Comparison of ENCODE assay signal across 17 cellular contexts in genomic region chr1:93137604-93138292, GRCh38. TPM values are rescaled to one million over a fixed set of nuclear protein-coding genes. Genes with fewer than 3 reads are reported as not detected.
DNase-seq lines count a peak whose midpoint lies in the region; ATAC-seq, FAIRE-seq and TF ChIP-seq lines count a peak whose summit lies in the region.
"Had no signal": no experiment of that assay in that cellular context is flagged by ENCODE, and none has a peak within 500 bp of the region (broad histone marks: within the 10 kb centered on the region; RNA-seq: fewer than 3 reads in every experiment).

No MANE protein-coding gene starts in this region.

- peaks cover 4% of the 10 kb centered on the region for H3K4me1 Mint-ChIP-seq in activated T-cell treated with anti-CD3 and anti-CD28 coated beads, Interleukin-2, amount 50 U/mL, for 72 hours (ENCODE audit: low read depth)
- no peaks in the 10 kb centered on the region for H3K4me1 Mint-ChIP-seq in activated T-cell treated with anti-CD3 and anti-CD28 coated beads, Interleukin-2, amount 50 U/mL, for 4 hours (ENCODE audit: low read depth)

- H3K27me3 Mint-ChIP-seq in activated T-cell treated with anti-CD3 and anti-CD28 coated beads, Interleukin-2, amount 50 U/mL, for 72 hours (ENCODE audit: low read depth): no peaks in the 10 kb centered on the region
- no peaks in the 10 kb centered on the region for H3K27me3 Mint-ChIP-seq in activated T-cell treated with anti-CD3 and anti-CD28 coated beads, Interleukin-2, amount 50 U/mL, for 4 hours (ENCODE audit: low read depth)

- peaks cover 4 to 14% of the 10 kb centered on the region in 2 donors for H3K36me3 Mint-ChIP-seq in activated T-cell treated with anti-CD3 and anti-CD28 coated beads, Interleukin-2, amount 50 U/mL, for 72 hours (ENCODE audit: insufficient read depth in 2 of 2)
- H3K36me3 Mint-ChIP-seq in activated T-cell treated with anti-CD3 and anti-CD28 coated beads, Interleukin-2, amount 50 U/mL, for 4 hours (ENCODE audit: insufficient read depth): peaks cover 20% of the 10 kb centered on the region

- no peaks in the 10 kb centered on the region for H3K4me1 ChIP-seq in adipocyte (ENCODE audit: control insufficient read depth, insufficient read depth, low read length)
- no peaks in the 10 kb centered on the region for H3K4me1 ChIP-seq in kidney (ENCODE audit: control insufficient read depth in 1 of 2, insufficient read depth in 1 of 2, low read depth in 1 of 2, low read length in 2 of 2)
- no peaks in the 10 kb centered on the region for H3K4me1 ChIP-seq in suprapubic skin
- no peaks in the 10 kb centered on the region for H3K4me1 ChIP-seq in breast epithelium
- no peaks in the 10 kb centered on the region for H3K4me1 ChIP-seq in Karpas-422 (ENCODE audit: low read length)
- H3K4me1 ChIP-seq: SJSA1 had no signal

- H3K9me2 ChIP-seq in Karpas-422 (replicated peaks; ENCODE audit: insufficient read depth, low read length): no peaks in the 10 kb centered on the region

- peak in 1 of 2 donors; percentile 36 for ATAC-seq in activated T-cell treated with anti-CD3 and anti-CD28 coated beads, Interleukin-2, amount 50 U/mL, for 72 hours (replicated peaks in 1 of 2)
- ATAC-seq in activated T-cell treated with anti-CD3 and anti-CD28 coated beads, Interleukin-2, amount 50 U/mL, for 4 hours: no peak
- ATAC-seq in HG02973 (IDR thresholded peaks at IDR 0.05; ENCODE audit: unreplicated experiment): no peak
- ATAC-seq: K562 had no signal

- no peak overlapping the region for H2AFZ ChIP-seq in Karpas-422 (ENCODE audit: low read length)

- no peak for DNase-seq in activated T-cell treated with anti-CD3 and anti-CD28 coated beads, Interleukin-2, amount 50 U/mL, for 72 hours
- no peak for DNase-seq in activated T-cell treated with anti-CD3 and anti-CD28 coated beads, Interleukin-2, amount 50 U/mL, for 4 hours
- DNase-seq in adipocyte (ENCODE audit: low read depth) (peak; percentile 3), kidney (no peak), suprapubic skin (ENCODE audit: low spot score in 2 of 2) (no peak), breast epithelium (ENCODE audit: low spot score in 2 of 2) (no peak), Karpas-422 (no peak)
- DNase-seq: DMS 273 treated with DMSO at 0.1 percent for 48 hours, HCEC 1CT, NCI-H1436, NCI-H2029, NCI-H2171, NCI-H774 had no signal

- no peak overlapping the region for H3K4me3 Mint-ChIP-seq in activated T-cell treated with anti-CD3 and anti-CD28 coated beads, Interleukin-2, amount 50 U/mL, for 72 hours
- H3K4me3 Mint-ChIP-seq in activated T-cell treated with anti-CD3 and anti-CD28 coated beads, Interleukin-2, amount 50 U/mL, for 4 hours: no peak overlapping the region

- no peaks in the 10 kb centered on the region for H3K9me3 Mint-ChIP-seq in activated T-cell treated with anti-CD3 and anti-CD28 coated beads, Interleukin-2, amount 50 U/mL, for 72 hours
- H3K9me3 Mint-ChIP-seq in activated T-cell treated with anti-CD3 and anti-CD28 coated beads, Interleukin-2, amount 50 U/mL, for 4 hours: no peaks in the 10 kb centered on the region

- peaks cover 19% of the 10 kb centered on the region for H3K79me2 ChIP-seq in Karpas-422 (ENCODE audit: low read length)

- intact Hi-C loops in kidney (cut with DNase I) (no loop called here), breast epithelium (cut with DNase I; ENCODE audit: low total_unique reads) (no loop called here)

- H3K27ac ChIP-seq in kidney (ENCODE audit: low read depth in 2 of 2, low read length in 2 of 2) (no peak overlapping the region), suprapubic skin (no peak overlapping the region), breast epithelium (no peak overlapping the region), Karpas-422 (ENCODE audit: low read length) (no peak overlapping the region)
- H3K27ac ChIP-seq: C4-2B, SJSA1 had no signal

- peaks cover 28% of the 10 kb centered on the region for H3K36me3 ChIP-seq in adipocyte (ENCODE audit: control insufficient read depth, insufficient read depth, low read length, severe bottlenecking)
- peaks cover 4 to 23% of the 10 kb centered on the region in 2 donors for H3K36me3 ChIP-seq in kidney (ENCODE audit: control insufficient read depth in 1 of 2, insufficient read depth in 2 of 2, low read length in 2 of 2)
- peaks cover 55% of the 10 kb centered on the region for H3K36me3 ChIP-seq in suprapubic skin
- peaks cover 3% of the 10 kb centered on the region for H3K36me3 ChIP-seq in breast epithelium
- peaks cover 27% of the 10 kb centered on the region for H3K36me3 ChIP-seq in Karpas-422 (ENCODE audit: insufficient read depth, low read length)

- peak; percentile 44 for FAIRE-seq in kidney (lab: Jason Lieb, UNC)
- FAIRE-seq: K562 had no signal

- 58% methylated on average over 3 of the region's 3 CpGs for WGBS in suprapubic skin

- H3K9ac ChIP-seq in adipocyte (ENCODE audit: low read length): no peak overlapping the region
- H3K9ac ChIP-seq in kidney (ENCODE audit: low read length in 2 of 2): no peak overlapping the region
- H3K9ac ChIP-seq in Karpas-422 (ENCODE audit: low read length): no peak overlapping the region

- no peak overlapping the region for H3K4me3 ChIP-seq in adipocyte (ENCODE audit: low read length)
- H3K4me3 ChIP-seq in kidney (ENCODE audit: low read length in 2 of 2): no peak overlapping the region
- no peak overlapping the region for H3K4me3 ChIP-seq in suprapubic skin
- H3K4me3 ChIP-seq in breast epithelium: no peak overlapping the region
- no peak overlapping the region for H3K4me3 ChIP-seq in Karpas-422 (ENCODE audit: low read length)
- H3K4me3 ChIP-seq: K562, SJSA1 had no signal

- H3K27me3 ChIP-seq in adipocyte (replicated peaks; ENCODE audit: control insufficient read depth, insufficient read depth, low read length) (no peaks in the 10 kb centered on the region), suprapubic skin (no peaks in the 10 kb centered on the region), breast epithelium (no peaks in the 10 kb centered on the region), Karpas-422 (ENCODE audit: low read length) (no peaks in the 10 kb centered on the region)
- H3K27me3 ChIP-seq: SJSA1 had no signal

- H3K9me3 ChIP-seq in adipocyte (ENCODE audit: control insufficient read depth, low read length) (no peaks in the 10 kb centered on the region), kidney (ENCODE audit: control insufficient read depth in 1 of 2, low read length in 2 of 2) (no peaks in the 10 kb centered on the region), suprapubic skin (no peaks in the 10 kb centered on the region), breast epithelium (no peaks in the 10 kb centered on the region), Karpas-422 (ENCODE audit: low read length) (no peaks in the 10 kb centered on the region)
- H3K9me3 ChIP-seq: SJSA1 had no signal

- H4K20me1 ChIP-seq in Karpas-422 (ENCODE audit: insufficient read depth, low read depth, low read length): no peaks in the 10 kb centered on the region

- TF ChIP-seq CTCF in kidney (IDR thresholded peaks at IDR 0.05; ENCODE audit: borderline replicate concordance, extremely low read depth, insufficient read depth): no peak
- TF ChIP-seq CTCF in suprapubic skin (IDR thresholded peaks at IDR 0.05): no peak
- TF ChIP-seq CTCF in breast epithelium (IDR thresholded peaks at IDR 0.05): no peak

- no peak overlapping the region for H3K4me2 ChIP-seq in Karpas-422 (ENCODE audit: low read depth, low read length, poor library complexity, severe bottlenecking)

- TF ChIP-seq POLR2A in suprapubic skin (IDR thresholded peaks at IDR 0.05) (no peak), breast epithelium (IDR thresholded peaks at IDR 0.05) (no peak)

- H3K27ac Mint-ChIP-seq in activated T-cell treated with anti-CD3 and anti-CD28 coated beads, Interleukin-2, amount 50 U/mL, for 72 hours: peak overlapping the region; percentile 75

- no peak for TF ChIP-seq EP300 in suprapubic skin (IDR thresholded peaks at IDR 0.05)

RNA-seq across cellular contexts. Expression of gene TMED5, which starts 42.5 kb away (rescaled TPM):
- total RNA-seq in activated T-cell treated with anti-CD3 and anti-CD28 coated beads, Interleukin-2, amount 50 U/mL, for 72 hours: 10 to 100 TPM; 50.2 to 65.3 TPM
- 10 to 100 TPM; 29.2 to 42.7 (median 35.3) TPM for total RNA-seq in activated T-cell treated with anti-CD3 and anti-CD28 coated beads, Interleukin-2, amount 50 U/mL, for 4 hours
- 55.2 TPM for total RNA-seq in kidney
- polyA plus RNA-seq in kidney (ENCODE audit: insufficient read depth, low read depth, low replicate concordance): 45.3 TPM
- total RNA-seq in suprapubic skin: 10 to 100 TPM; 37.7 to 62.3 (median 40.2) TPM
- total RNA-seq in breast epithelium: 10 to 100 TPM; 89.1 to 98.3 (median 97.0) TPM
- total RNA-seq in Karpas-422 (2014; rRNA removed; shearing (Covaris generic); ENCODE audit: low replicate concordance): 43.1 and 73.6 TPM in 2 replicates

RNA-seq across cellular contexts. Expression of gene CCDC18, which starts 42.8 kb away (rescaled TPM):
- total RNA-seq in activated T-cell treated with anti-CD3 and anti-CD28 coated beads, Interleukin-2, amount 50 U/mL, for 72 hours: 10 to 100 TPM; 27.0 to 30.1 TPM
- total RNA-seq in activated T-cell treated with anti-CD3 and anti-CD28 coated beads, Interleukin-2, amount 50 U/mL, for 4 hours: 1 to 10 TPM; 4.6 to 8.3 (median 8.1) TPM
- total RNA-seq in kidney (3.9 TPM), suprapubic skin (10 to 100 TPM in 1 of 4 donors, 1 to 10 TPM in 3; 2.7 to 15.9 (median 4.0) TPM), breast epithelium (10 to 100 TPM in 1 of 3 donors, 1 to 10 TPM in 2; 4.1 to 10.5 (median 9.4) TPM)
- polyA plus RNA-seq in kidney (ENCODE audit: insufficient read depth, low read depth, low replicate concordance): 1.2 TPM
- total RNA-seq in Karpas-422 (2014; rRNA removed; shearing (Covaris generic); ENCODE audit: low replicate concordance): 19.8 and 29.1 TPM in 2 replicates

RNA-seq across cellular contexts. Expression of gene MTF2, which starts 58.7 kb away (rescaled TPM):
- 10 to 100 TPM; 45.6 to 51.7 TPM for total RNA-seq in activated T-cell treated with anti-CD3 and anti-CD28 coated beads, Interleukin-2, amount 50 U/mL, for 72 hours
- total RNA-seq in activated T-cell treated with anti-CD3 and anti-CD28 coated beads, Interleukin-2, amount 50 U/mL, for 4 hours: 10 to 100 TPM; 37.4 to 42.7 (median 42.3) TPM
- total RNA-seq in kidney: 30.5 TPM
- polyA plus RNA-seq in kidney (ENCODE audit: insufficient read depth, low read depth, low replicate concordance): 8.8 TPM
- total RNA-seq in suprapubic skin: 10 to 100 TPM in 3 of 4 donors, 1 to 10 TPM in 1; 7.9 to 35.3 (median 16.0) TPM
- 10 to 100 TPM; 11.0 to 37.9 (median 32.1) TPM for total RNA-seq in breast epithelium
- total RNA-seq in Karpas-422 (2014; rRNA removed; shearing (Covaris generic); ENCODE audit: low replicate concordance): 34.6 and 36.3 TPM in 2 replicates
